Comparison of ENCODE assay signal across 16 cellular contexts in genomic region chr11:15213471-15214231, GRCh38.
A peak's percentile ranks its signal among the peaks of the same experiment; 100 is the strongest.
DNase-seq lines count a peak whose midpoint lies in the region; ATAC-seq and TF ChIP-seq lines count a peak whose summit lies in the region.
"Had no signal": no experiment of that assay in that cellular context is flagged by ENCODE, and none has a peak within 500 bp of the region (broad histone marks: within the 10 kb centered on the region; RNA-seq: fewer than 3 reads in every experiment).

No MANE protein-coding gene starts in this region.

- H3K27me3 Mint-ChIP-seq in neural crest cell (ENCODE audit: low read depth): no peaks in the 10 kb centered on the region

- intact Hi-C loops in esophagus muscularis mucosa (cut with DNase I): no loop called here

- no peak for TF ChIP-seq EP300 in esophagus muscularis mucosa (IDR thresholded peaks at IDR 0.05)

- no peaks in the 10 kb centered on the region for H3K36me3 ChIP-seq in esophagus muscularis mucosa
- H3K36me3 ChIP-seq: BLaER1 treated with 17β-estradiol and CSF1 and Interleukin-3, amounts not matched to agents 10 nM and 100 nM; MG63; SJCRH30 had no signal

- no peaks in the 10 kb centered on the region for H3K27me3 ChIP-seq in esophagus muscularis mucosa
- H3K27me3 ChIP-seq: BLaER1 treated with 17β-estradiol and CSF1 and Interleukin-3, amounts not matched to agents 10 nM and 100 nM; MG63; SJCRH30 had no signal

- peaks cover 0 to 2% (median 0%) of the 10 kb centered on the region in 4 donors for H3K4me1 ChIP-seq in esophagus muscularis mucosa
- H3K4me1 ChIP-seq: SJCRH30 had no signal

- no peaks in the 10 kb centered on the region for H3K9me3 ChIP-seq in esophagus muscularis mucosa
- H3K9me3 ChIP-seq: BLaER1 treated with 17β-estradiol and CSF1 and Interleukin-3, amounts not matched to agents 10 nM and 100 nM; MG63; SJCRH30 had no signal

- no peak overlapping the region for H3K4me3 ChIP-seq in esophagus muscularis mucosa
- H3K4me3 ChIP-seq: BLaER1 treated with 17β-estradiol and CSF1 and Interleukin-3, amounts not matched to agents 10 nM and 100 nM; MG63; SJCRH30 had no signal

- no peaks in the 10 kb centered on the region for H3K36me3 Mint-ChIP-seq in neural crest cell (ENCODE audit: low read depth)

- DNase-seq in NCI-H1436 (lab: John Stamatoyannopoulos, UW): peak; percentile 13
- no peak for DNase-seq in NCI-H1436 treated with DMSO at 0.1 percent for 48 hours (lab: John Stamatoyannopoulos, UW)
- DNase-seq in NCI-H748 treated with DMSO at 0.1 percent for 48 hours (lab: John Stamatoyannopoulos, UW): peak; percentile 35
- DNase-seq in foreskin melanocyte: peak; percentile 24
- no peak for DNase-seq in neural crest cell (ENCODE audit: low read depth, low spot score)
- no peak for DNase-seq in anterior cingulate cortex (lab: John Stamatoyannopoulos, UW)
- no peak for DNase-seq in esophagus muscularis mucosa (ENCODE audit: extremely low spot score)
- DNase-seq: GF-D8, MG63, NCI-H1105 treated with DMSO at 0.1 percent for 48 hours, NCI-H2081, NCI-H524, PC-3, SJCRH30 had no signal

- H3K27ac ChIP-seq in esophagus muscularis mucosa (replicated peaks in 1 of 4): no peak overlapping the region
- H3K27ac ChIP-seq: BLaER1 treated with 17β-estradiol and CSF1 and Interleukin-3, amounts not matched to agents 10 nM and 100 nM; SJCRH30 had no signal

- no peak for TF ChIP-seq CTCF in neural crest cell (conservative IDR thresholded peaks at IDR 0.05)
- TF ChIP-seq CTCF in esophagus muscularis mucosa (IDR thresholded peaks at IDR 0.05): no peak

- TF ChIP-seq POLR2A in esophagus muscularis mucosa (IDR thresholded peaks at IDR 0.05; ENCODE audit: low read depth): no peak

- no peaks in the 10 kb centered on the region for H3K9me3 Mint-ChIP-seq in neural crest cell

- H3K27ac Mint-ChIP-seq in neural crest cell (ENCODE audit: unreplicated experiment): peak overlapping the region; percentile 3

- peaks cover 21% of the 10 kb centered on the region for H3K4me1 Mint-ChIP-seq in neural crest cell

- H3K4me3 Mint-ChIP-seq in neural crest cell: no peak overlapping the region

- no peak for ATAC-seq in GM18868 (IDR thresholded peaks at IDR 0.05; ENCODE audit: unreplicated experiment)
- ATAC-seq: PC-3 had no signal

- 78% methylated on average over 3 of the region's 3 CpGs for WGBS in esophagus muscularis mucosa

Comparison
In these comparisons a context has a peak if more than half of its experiments do, and no peak if none do; other contexts are left out.
1. DNase-seq: peak in NCI-H1436 (single experiment), NCI-H748 treated with DMSO at 0.1 percent for 48 hours (single experiment) and foreskin melanocyte (single experiment); none in NCI-H1436 treated with DMSO at 0.1 percent for 48 hours (single experiment), neural crest cell (single experiment), anterior cingulate cortex (0 of 58) and esophagus muscularis mucosa (single experiment).